In genomic region chr5:173076471-173076870, GRCh38 we compare ENCODE assay signal across 5 cellular contexts. TPM values are rescaled to one million over a fixed set of nuclear protein-coding genes. Genes with fewer than 3 reads are reported as not detected.
DNase-seq lines count a peak whose midpoint lies in the region; ATAC-seq and TF ChIP-seq lines count a peak whose summit lies in the region.
"Not testable (repeated sequence)": the region's sequence is repeated elsewhere in the genome, so short reads cannot be mapped to it uniquely, and the experiment has no call there.

No MANE protein-coding gene starts in this region.

- H3K9me3 ChIP-seq in PC-9 (ENCODE audit: insufficient read depth, low read depth); adipocyte (ENCODE audit: control insufficient read depth, low read length): not testable (repeated sequence)

- not testable (repeated sequence) for H3K4me3 Mint-ChIP-seq in stimulated activated naive CD8-positive, alpha-beta T cell treated with anti-CD3 and anti-CD28 coated beads, Interleukin-15, amount 100 ng/mL, for 72 hours

- H4K20me1 ChIP-seq in PC-9 (ENCODE audit: insufficient read depth), result not testable (repeated sequence)

- peaks cover 21% of the 10 kb centered on the region for H3K79me2 ChIP-seq in PC-9 (ENCODE audit: low read depth)

- CTCF ChIA-PET in PC-9 (lab: Charles Lee), result not testable (repeated sequence)

- H3K9ac ChIP-seq in adipocyte (ENCODE audit: low read length), result not testable (repeated sequence)

- H3K4me1 ChIP-seq in PC-9 (replicated peaks; ENCODE audit: insufficient read depth) (peaks cover 39% of the 10 kb centered on the region), adipocyte (ENCODE audit: control insufficient read depth, insufficient read depth, low read length) (peaks cover 10% of the 10 kb centered on the region)

- not testable (repeated sequence) for TF ChIP-seq CTCF in PC-9 (conservative IDR thresholded peaks at IDR 0.05); choroid plexus epithelial cell (conservative IDR thresholded peaks at IDR 0.05; ENCODE audit: low read depth, low read length)

- H3K36me3 ChIP-seq in PC-9 (ENCODE audit: low read depth), result not testable (repeated sequence)
- peaks cover 11% of the 10 kb centered on the region for H3K36me3 ChIP-seq in adipocyte (ENCODE audit: control insufficient read depth, insufficient read depth, low read length, severe bottlenecking)

- not testable (repeated sequence) for H2AFZ ChIP-seq in PC-9

- peak overlapping the region; percentile 21 to 36 for H3K27ac Mint-ChIP-seq in stimulated activated naive CD8-positive, alpha-beta T cell treated with anti-CD3 and anti-CD28 coated beads, Interleukin-15, amount 100 ng/mL, for 72 hours

- peaks cover 36% of the 10 kb centered on the region for H3K4me1 Mint-ChIP-seq in stimulated activated naive CD8-positive, alpha-beta T cell treated with anti-CD3 and anti-CD28 coated beads, Interleukin-15, amount 100 ng/mL, for 72 hours

- peaks cover 19% of the 10 kb centered on the region for H3F3A ChIP-seq in PC-9 (ENCODE audit: insufficient read depth, low read depth)

- not testable (repeated sequence) for H3K27me3 Mint-ChIP-seq in stimulated activated naive CD8-positive, alpha-beta T cell treated with anti-CD3 and anti-CD28 coated beads, Interleukin-15, amount 100 ng/mL, for 72 hours

- not testable (repeated sequence) for H3K9me3 Mint-ChIP-seq in stimulated activated naive CD8-positive, alpha-beta T cell treated with anti-CD3 and anti-CD28 coated beads, Interleukin-15, amount 100 ng/mL, for 72 hours

- peak overlapping the region; percentile 93 for H3K4me2 ChIP-seq in PC-9

- H3K9me2 ChIP-seq in PC-9 (ENCODE audit: insufficient read depth), result not testable (repeated sequence)

- H3K4me3 ChIP-seq in PC-9; adipocyte (ENCODE audit: low read length); choroid plexus epithelial cell (ENCODE audit: low read depth, low read length): not testable (repeated sequence)

- BruUV-seq in PC-9 (replicated peaks; lab: Mats Ljungman, UMichigan), result not testable (repeated sequence)

- peak overlapping the region; percentile 90 for H3K27ac ChIP-seq in PC-9

- not testable (repeated sequence) for DNase-seq in PC-9; stimulated activated naive CD8-positive, alpha-beta T cell treated with anti-CD3 and anti-CD28 coated beads, Interleukin-15, amount 100 ng/mL, for 72 hours
- DNase-seq in adipocyte (ENCODE audit: low read depth) (peak; percentile 50), choroid plexus epithelial cell (ENCODE audit: low read depth) (peak; percentile 18), fibroblast of peridontal ligament (ENCODE audit: extremely low read depth) (peak; percentile 29)

- POLR2A ChIA-PET in PC-9 (lab: Charles Lee; ENCODE audit: unreplicated experiment), result not testable (repeated sequence)

- intact Hi-C loops in PC-9 (cut with micrococcal nuclease; ENCODE audit: unreplicated experiment), result not testable (repeated sequence)

- H3K27me3 ChIP-seq in PC-9 (ENCODE audit: insufficient read depth, low read depth); adipocyte (replicated peaks; ENCODE audit: control insufficient read depth, insufficient read depth, low read length): not testable (repeated sequence)

- ATAC-seq in stimulated activated naive CD8-positive, alpha-beta T cell treated with anti-CD3 and anti-CD28 coated beads, Interleukin-15, amount 100 ng/mL, for 72 hours, result not testable (repeated sequence)

RNA-seq across cellular contexts. Expression of gene CREBRF, which starts 20.3 kb away (rescaled TPM):
- 16.9 and 21.9 TPM in 2 replicates for total RNA-seq in PC-9 (2021)
